ENCODE assay signal across 1 cellular context in genomic region chr11:57163160-57163868, GRCh38.
TF ChIP-seq lines count a peak whose summit lies in the region.

No MANE protein-coding gene starts in this region.

TF ChIP-seq in K562, 482 proteins besides CTCF, POLR2A, EP300 and RAD21 (continued from another document):
- TF ChIP-seq ZNF740 (CRISPR knock-in tag; IDR thresholded peaks at IDR 0.05), result no peak
- no peak for TF ChIP-seq ZNF740 (tag; IDR thresholded peaks at IDR 0.05)
- peak; percentile 80 for TF ChIP-seq NFE2 (IDR thresholded peaks at IDR 0.05; ENCODE audit: low read depth)
- TF ChIP-seq MAFK (IDR thresholded peaks at IDR 0.05; ENCODE audit: low read length), result peak; percentile 38; the same call in 1 of the 2 replicates
- peak; percentile 76 for TF ChIP-seq MAFF (IDR thresholded peaks at IDR 0.05; ENCODE audit: low read length)
- no peak for TF ChIP-seq GATAD2A (IDR thresholded peaks at IDR 0.05)
